ENCODE assay signal across 26 cellular contexts in the genomic region with DNA sequence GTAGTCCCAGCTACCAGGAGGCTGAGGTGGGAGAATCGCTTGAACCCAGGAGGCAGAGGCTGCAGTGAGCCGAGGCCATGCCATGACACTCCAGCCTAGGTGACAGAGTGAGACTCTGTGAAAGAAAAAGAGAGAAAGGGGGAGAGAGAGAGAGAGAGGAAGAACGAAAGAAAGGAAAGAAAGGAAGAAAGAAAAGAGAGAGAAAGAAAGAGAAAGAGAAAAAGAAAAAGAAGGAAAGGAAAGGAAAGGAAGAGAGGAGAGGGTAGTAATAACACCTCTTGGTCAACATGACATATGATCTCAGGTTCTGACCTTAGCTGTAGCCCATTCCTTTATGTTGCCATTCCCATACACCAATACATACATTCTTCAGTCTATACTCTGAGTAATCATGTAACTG.
"Had no signal": no experiment of that assay in that cellular context is flagged by ENCODE, and none has a peak within 500 bp of the region (broad histone marks: within the 10 kb centered on the region; RNA-seq: fewer than 3 reads in every experiment).

No MANE protein-coding gene starts in this region.

- H3K27me3 ChIP-seq: gastroesophageal sphincter, hepatocyte, pancreas, right atrium auricular region, stomach, thyroid gland, upper lobe of right lung had no signal

- ATAC-seq: activated CD4-positive, alpha-beta T cell treated with anti-CD3 and anti-CD28 coated beads for 36 hours; activated naive CD4-positive, alpha-beta T cell treated with anti-CD3 and anti-CD28 coated beads, Interleukin-2, amount 50 U/mL, for 72 hours; activated T-cell treated with anti-CD3 and anti-CD28 coated beads, Interleukin-2, amount 50 U/mL, for 72 hours; gastroesophageal sphincter; left cardiac atrium; left ventricle myocardium superior; pancreas; stimulated activated memory B cell treated with anti-CD40 and anti-IgM and Interleukin-4, amounts not matched to agents 10 μg/mL and 1 μg/mL and 100 μg/mL, for 72 hours; upper lobe of right lung had no signal

- H3K4me3 Mint-ChIP-seq: activated CD4-positive, alpha-beta T cell treated with anti-CD3 and anti-CD28 coated beads for 36 hours; activated T-cell treated with anti-CD3 and anti-CD28 coated beads, Interleukin-2, amount 50 U/mL, for 72 hours; central memory CD8-positive, alpha-beta T cell; stimulated activated memory B cell treated with anti-CD40 and anti-IgM and Interleukin-4, amounts not matched to agents 10 μg/mL and 1 μg/mL and 100 μg/mL, for 72 hours; T-helper 2 cell treated with Interferon-gamma antibody and Interleukin-4, amounts not matched to agents 5 μg/mL and 100 μg/mL, for 36 hours had no signal

- DNase-seq: activated CD4-positive, alpha-beta T cell treated with anti-CD3 and anti-CD28 coated beads for 36 hours; activated naive CD4-positive, alpha-beta T cell; activated T-cell treated with anti-CD3 and anti-CD28 coated beads for 4 hours; activated T-cell treated with anti-CD3 and anti-CD28 coated beads, Interleukin-2, amount 50 U/mL, for 72 hours; anterior cingulate cortex; dermis blood vessel endothelial cell; effector CD4-positive, alpha-beta T cell; left cardiac atrium; left ventricle myocardium superior; nucleus accumbens; pancreas; stimulated activated CD4-positive, alpha-beta T cell treated with anti-CD3 and anti-CD28 coated beads, Interleukin-1b, Interleukin-23, amount 100 ng/mL, for 48 hours; stimulated activated CD4-positive, alpha-beta T cell treated with anti-CD3 and anti-CD28 coated beads, Interleukin-4, amount 100 ng/mL, for 4 hours; stimulated activated CD8-positive, alpha-beta memory T cell treated with anti-CD3 and anti-CD28 coated beads, Interleukin-4, amount 100 ng/mL, for 48 hours; stomach; T-helper 1 cell; thyroid gland; upper lobe of right lung had no signal

- H3K9me3 Mint-ChIP-seq: activated naive CD4-positive, alpha-beta T cell treated with anti-CD3 and anti-CD28 coated beads, Interleukin-2, amount 50 U/mL, for 72 hours; activated T-cell treated with anti-CD3 and anti-CD28 coated beads, Interleukin-2, amount 50 U/mL, for 72 hours; central memory CD8-positive, alpha-beta T cell; stimulated activated memory B cell treated with anti-CD40 and anti-IgM and Interleukin-4, amounts not matched to agents 10 μg/mL and 1 μg/mL and 100 μg/mL, for 72 hours; T-helper 2 cell treated with Interferon-gamma antibody and Interleukin-4, amounts not matched to agents 5 μg/mL and 100 μg/mL, for 36 hours had no signal

- H3K27me3 Mint-ChIP-seq: activated CD4-positive, alpha-beta T cell treated with anti-CD3 and anti-CD28 coated beads for 36 hours; central memory CD8-positive, alpha-beta T cell; stimulated activated memory B cell treated with anti-CD40 and anti-IgM and Interleukin-4, amounts not matched to agents 10 μg/mL and 1 μg/mL and 100 μg/mL, for 72 hours had no signal

- H3K27ac Mint-ChIP-seq: activated CD4-positive, alpha-beta T cell treated with anti-CD3 and anti-CD28 coated beads for 36 hours; activated naive CD4-positive, alpha-beta T cell treated with anti-CD3 and anti-CD28 coated beads, Interleukin-2, amount 50 U/mL, for 72 hours; activated T-cell treated with anti-CD3 and anti-CD28 coated beads, Interleukin-2, amount 50 U/mL, for 72 hours; T-helper 2 cell treated with Interferon-gamma antibody and Interleukin-4, amounts not matched to agents 5 μg/mL and 100 μg/mL, for 36 hours had no signal

- H3K36me3 ChIP-seq: pancreas, thyroid gland had no signal

- H3K4me3 ChIP-seq: gastroesophageal sphincter, hepatocyte, pancreas, right atrium auricular region, smooth muscle cell, stomach, thyroid gland, upper lobe of right lung had no signal

- H3K9me3 ChIP-seq: gastroesophageal sphincter, pancreas, right atrium auricular region, stomach, thyroid gland, upper lobe of right lung had no signal

- H3K27ac ChIP-seq: gastroesophageal sphincter, hepatocyte, pancreas, right atrium auricular region, thyroid gland, upper lobe of right lung had no signal
